19 cellular contexts compared by ENCODE assay signal in genomic region chr4:59243038-59243437, GRCh38.
"Had no signal": no experiment of that assay in that cellular context is flagged by ENCODE, and none has a peak within 500 bp of the region (broad histone marks: within the 10 kb centered on the region; RNA-seq: fewer than 3 reads in every experiment).

No MANE protein-coding gene starts in this region.

- H3K9me3 ChIP-seq: SK-N-SH had no signal

- H3K27ac ChIP-seq: RWPE1 had no signal

- DNase-seq: Karpas-422, KG1, MM.1S, NCI-H1092 treated with DMSO at 0.1 percent for 48 hours, NCI-H1417, NCI-H1436 treated with DMSO at 0.1 percent for 48 hours, NCI-H1694, NCI-H187 treated with DMSO at 0.1 percent for 48 hours, NCI-H2029 treated with DMSO at 0.1 percent for 48 hours, NCI-H2107, NCI-H2227 treated with DMSO at 0.1 percent for 48 hours, NCI-H524, NCI-H526 treated with DMSO at 0.1 percent for 48 hours, NCI-H748 treated with DMSO at 0.1 percent for 48 hours, PC-3, SHP77, SK-N-SH had no signal

- ATAC-seq: Panc1, PC-3 had no signal
